10 cellular contexts compared by ENCODE assay signal in the genomic region with DNA sequence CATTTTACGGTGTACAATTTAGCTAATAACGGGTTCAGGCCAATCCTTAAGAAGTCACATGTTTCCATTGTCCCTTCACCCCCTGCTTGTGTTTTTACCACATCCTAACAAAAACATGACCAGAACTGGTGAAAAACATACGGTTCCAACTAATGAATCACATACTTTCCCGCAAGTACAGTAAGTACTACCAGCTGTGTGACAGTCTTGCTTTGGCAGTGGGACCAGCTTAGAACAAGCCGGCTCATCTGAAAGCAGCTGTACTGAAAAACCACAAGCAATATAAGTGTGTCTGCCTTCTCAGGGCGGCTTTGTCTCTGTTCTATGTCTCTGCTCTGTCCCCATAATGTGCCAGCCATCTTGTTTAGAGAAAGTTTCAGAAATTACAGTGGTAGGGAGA.
A peak's percentile ranks its signal among the peaks of the same experiment; 100 is the strongest.
DNase-seq lines count a peak whose midpoint lies in the region; ATAC-seq, FAIRE-seq and TF ChIP-seq lines count a peak whose summit lies in the region.
"Had no signal": no experiment of that assay in that cellular context is flagged by ENCODE, and none has a peak within 500 bp of the region (broad histone marks: within the 10 kb centered on the region; RNA-seq: fewer than 3 reads in every experiment).

No MANE protein-coding gene starts in this region.

- CTCF ChIA-PET in GM12878 (lab: Yijun Ruan, JAX), result interaction anchor here (0.8 to 0.9 kb wide), 2 partner anchors 15 to 50 kb away, joined by 3 read pairs; no protein-coding TSS in a partner anchor

- H3K36me3 ChIP-seq in GM12878 (ENCODE audit: control insufficient read depth in 2 of 2, insufficient read depth in 2 of 2, low read length in 1 of 2), result no peaks in the 10 kb centered on the region
- H3K36me3 ChIP-seq in lung (ENCODE audit: control insufficient read depth in 2 of 2, insufficient read depth in 2 of 2, low read length in 2 of 2), result no peaks in the 10 kb centered on the region

- H3K27ac ChIP-seq in GM12878 (ENCODE audit: control insufficient read depth, insufficient read depth) (no peak overlapping the region), lung (ENCODE audit: low read depth in 1 of 2, low read length in 1 of 2) (no peak overlapping the region)

- H3K9me3 ChIP-seq in GM12878 (replicated peaks; ENCODE audit: control insufficient read depth, insufficient read depth, low read length) (no peaks in the 10 kb centered on the region), lung (ENCODE audit: control insufficient read depth in 2 of 2, insufficient read depth in 1 of 2, low read length in 1 of 2) (no peaks in the 10 kb centered on the region)

- no TSS peak for BruUV-seq in GM12878 (replicated peaks; lab: Mats Ljungman, UMichigan)

- H3K4me3 ChIP-seq in GM12878, result no peak overlapping the region
- H3K4me3 ChIP-seq in lung, result no peak overlapping the region

- no peak overlapping the region for H3K9ac ChIP-seq in GM12878 (ENCODE audit: control insufficient read depth, insufficient read depth, low read length)

- 28% methylated on average over 6 of the region's 6 CpGs for WGBS in GM12878 (ENCODE audit: insufficient coverage, insufficient replicate concordance, low lambda C conversion rate, missing lambda C conversion rate)
- WGBS in lung, 2 donors, result 78 to 83% methylated on average over 6 of the region's 6 CpGs

- FAIRE-seq in GM12878 (lab: Jason Lieb, UNC), result no peak

- H2AFZ ChIP-seq in GM12878 (ENCODE audit: control insufficient read depth, low read depth, low read length), result no peak overlapping the region

- H3K27me3 ChIP-seq in GM12878 (replicated peaks in 1 of 2; ENCODE audit: control insufficient read depth in 2 of 2, insufficient read depth in 2 of 2, low read length in 1 of 2) (peaks cover 0 to 2% of the 10 kb centered on the region in 2 experiments; a peak in 1 of 4 replicates), lung (ENCODE audit: control insufficient read depth, insufficient read depth) (no peaks in the 10 kb centered on the region)

- POLR2A ChIA-PET in GM12878 (lab: Charles Lee), result interaction anchor here (0.7 kb wide), 1 partner anchor 12 kb away, joined by 3 read pairs; no protein-coding TSS in a partner anchor

- no peaks in the 10 kb centered on the region for H3K4me1 ChIP-seq in GM12878 (ENCODE audit: control insufficient read depth, insufficient read depth, low read length)
- peaks cover 0 to 3% of the 10 kb centered on the region in 2 donors for H3K4me1 ChIP-seq in lung (ENCODE audit: control insufficient read depth in 2 of 2, insufficient read depth in 2 of 2, low read length in 2 of 2)

- TF ChIP-seq POLR2A in GM12878 (IDR thresholded peaks at IDR 0.05; ENCODE audit: low read depth, low read length), result no peak

- TF ChIP-seq CTCF in GM12878 (IDR thresholded peaks at IDR 0.05 in 2 of 3, conservative IDR thresholded peaks at IDR 0.05 in 1 of 3; ENCODE audit: control insufficient read depth in 2 of 3, extremely low read depth in 1 of 3, insufficient read depth in 1 of 3, low read depth in 3 of 3, low read length in 3 of 3) (no peak), lung (IDR thresholded peaks at IDR 0.05; ENCODE audit: control extremely low read depth, extremely low read depth) (no peak)

- in situ Hi-C loops in GM12878 (cut with MboI), result no loop called here

- no peaks in the 10 kb centered on the region for H3K79me2 ChIP-seq in GM12878 (ENCODE audit: control insufficient read depth, insufficient read depth, low read length)

- no peak for TF ChIP-seq EP300 in GM12878 (IDR thresholded peaks at IDR 0.05; ENCODE audit: borderline replicate concordance in 1 of 2, control insufficient read depth in 1 of 2, low read depth in 2 of 2, low read length in 2 of 2)

- no peak overlapping the region for H3K4me2 ChIP-seq in GM12878 (ENCODE audit: control insufficient read depth, insufficient read depth)

- DNase-seq in NCI-H82 (lab: John Stamatoyannopoulos, UW), result peak; percentile 12
- DNase-seq in NCI-H82 treated with DMSO at 0.1 percent for 48 hours (lab: John Stamatoyannopoulos, UW; ENCODE audit: unreplicated experiment), result no peak
- DNase-seq in GM12878 (ENCODE audit: low read depth, low spot score), result no peak
- DNase-seq in lung (ENCODE audit: low spot score), result peak; percentile 32
- no peak for DNase-seq in medulla oblongata (ENCODE audit: extremely low spot score)
- no peak for DNase-seq in NCI-H187 (lab: John Stamatoyannopoulos, UW)
- no peak for DNase-seq in NCI-H128 (lab: John Stamatoyannopoulos, UW; ENCODE audit: unreplicated experiment)
- DNase-seq: activated T-cell treated with anti-CD3 and anti-CD28 coated beads for 4 hours had no signal

- ATAC-seq in GM12878 (peak; percentile 52), lung (ENCODE audit: insufficient read depth, low FRiP score) (no peak), GM18519 (IDR thresholded peaks at IDR 0.05; ENCODE audit: low FRiP score, unreplicated experiment) (no peak)
- ATAC-seq: esophagus mucosa had no signal

- RAD21 ChIA-PET in GM12878 (lab: Charles Lee; ENCODE audit: unreplicated experiment), result no interaction called here

- SMC1A ChIA-PET in GM12878 (lab: Charles Lee; ENCODE audit: uncharacterized antibody, unreplicated experiment), result interaction anchor here (0.9 to 1.9 kb wide), 5 partner anchors 10 to 361 kb away, joined by 3 to 4 read pairs (median 4); no protein-coding TSS in a partner anchor

- TF ChIP-seq RAD21 in GM12878 (IDR thresholded peaks at IDR 0.05; ENCODE audit: insufficient read depth, low read depth, low read length), result no peak

- intact Hi-C loops in GM12878 (cut with micrococcal nuclease; ENCODE audit: unreplicated experiment), result no loop called here

- no peaks in the 10 kb centered on the region for H4K20me1 ChIP-seq in GM12878 (ENCODE audit: control insufficient read depth, insufficient read depth)

TF ChIP-seq in GM12878, 131 proteins besides CTCF, POLR2A, EP300 and RAD21:
- TF ChIP-seq BHLHE40 (IDR thresholded peaks at IDR 0.05; ENCODE audit: borderline replicate concordance in 1 of 2, low read depth in 2 of 2, low read length in 1 of 2) (0 out of 4 replicates have a peak, but pooled peaks of 1 of the 2 experiments have one; percentile 16), BMI1 (IDR thresholded peaks at IDR 0.05; ENCODE audit: borderline replicate concordance) (no peak)

Comparison
In these comparisons a context has a peak if more than half of its experiments do, and no peak if none do; other contexts are left out.
1. DNase-seq: peak in NCI-H82 (single experiment) and lung (single experiment); none in NCI-H82 treated with DMSO at 0.1 percent for 48 hours (single experiment), GM12878 (single experiment), medulla oblongata (single experiment), NCI-H187 (0 of 2) and NCI-H128 (single experiment).